In genomic region chr2:101833890-101834523, GRCh38 we compare ENCODE assay signal across 26 cellular contexts.
DNase-seq lines count a peak whose midpoint lies in the region; ATAC-seq, FAIRE-seq and TF ChIP-seq lines count a peak whose summit lies in the region.
"Had no signal": no experiment of that assay in that cellular context is flagged by ENCODE, and none has a peak within 500 bp of the region (broad histone marks: within the 10 kb centered on the region; RNA-seq: fewer than 3 reads in every experiment).

No MANE protein-coding gene starts in this region.

- H3K9me3 ChIP-seq in HepG2 (ENCODE audit: low read length) (no peaks in the 10 kb centered on the region), right lobe of liver (no peaks in the 10 kb centered on the region), neuronal stem cell (replicated peaks in 1 of 2; ENCODE audit: control insufficient read depth in 2 of 2, insufficient read depth in 1 of 2, low read depth in 1 of 2, low read length in 2 of 2) (no peaks in the 10 kb centered on the region)
- H3K9me3 ChIP-seq: A549; BE2C; BLaER1 treated with 17β-estradiol and CSF1 and Interleukin-3, amounts not matched to agents 10 nM and 100 nM; HAP-1 had no signal

- H2BK5ac ChIP-seq in neuronal stem cell (ENCODE audit: low read length), result no peak overlapping the region

- H3K4me1 Mint-ChIP-seq in activated CD4-positive, alpha-beta memory T cell treated with anti-CD3 and anti-CD28 coated beads for 36 hours (ENCODE audit: low read depth), result peaks cover 26% of the 10 kb centered on the region
- peaks cover 26% of the 10 kb centered on the region for H3K4me1 Mint-ChIP-seq in activated CD4-positive, alpha-beta memory T cell treated with anti-CD3 and anti-CD28 coated beads, Interleukin-2, amount 10 ng/mL, durations not matched to agents 7 days and 5 days
- peaks cover 62% of the 10 kb centered on the region for H3K4me1 Mint-ChIP-seq in chondrocyte (ENCODE audit: low read depth)

- no peak overlapping the region for H3K4ac ChIP-seq in neuronal stem cell (ENCODE audit: low read length)

- no peak overlapping the region for H2AFZ ChIP-seq in HepG2 (ENCODE audit: low read length)
- H2AFZ ChIP-seq in neuronal stem cell (ENCODE audit: low read length), result no peak overlapping the region

- H3K4me3 ChIP-seq in HepG2 (replicated peaks in 1 of 3; ENCODE audit: insufficient read depth in 1 of 3, low read depth in 2 of 3, low read length in 3 of 3) (no peak overlapping the region), right lobe of liver (no peak overlapping the region), neuronal stem cell (ENCODE audit: low read length in 2 of 2) (no peak overlapping the region)
- H3K4me3 ChIP-seq: A549; BLaER1 treated with 17β-estradiol and CSF1 and Interleukin-3, amounts not matched to agents 10 nM and 100 nM; HAP-1 had no signal

- H3K27ac ChIP-seq in HepG2 (ENCODE audit: extremely low read length, insufficient read depth, low read length), result no peak overlapping the region
- no peak overlapping the region for H3K27ac ChIP-seq in right lobe of liver
- no peak overlapping the region for H3K27ac ChIP-seq in neuronal stem cell (replicated peaks; ENCODE audit: low read length)
- H3K27ac ChIP-seq: A549; BLaER1 treated with 17β-estradiol and CSF1 and Interleukin-3, amounts not matched to agents 10 nM and 100 nM had no signal

- no peak overlapping the region for H3K23ac ChIP-seq in neuronal stem cell (ENCODE audit: low read depth, low read length, poor library complexity)

- peaks cover 8% of the 10 kb centered on the region; the same call in 1 of the 2 replicates for H4K20me1 ChIP-seq in HepG2 (ENCODE audit: insufficient read depth, low read length)

- intact Hi-C loops in activated CD4-positive, alpha-beta memory T cell treated with anti-CD3 and anti-CD28 coated beads for 36 hours (cut with micrococcal nuclease), result no loop called here
- intact Hi-C loops in HepG2 (cut with micrococcal nuclease; ENCODE audit: unreplicated experiment) (loop anchor here (5.0 kb wide), 1 partner anchor 317 kb away; no protein-coding TSS in a partner anchor), right lobe of liver (cut with DNase I) (loop anchor here (5.0 to 10.0 kb wide), 2 partner anchors 309 to 417 kb away; no protein-coding TSS in a partner anchor)

- no TSS peak for BruUV-seq in HepG2 (replicated peaks; lab: Mats Ljungman, UMichigan)

- peaks cover 13% of the 10 kb centered on the region for H3K79me2 ChIP-seq in HepG2 (ENCODE audit: insufficient read depth, low read length)

- H3K4me3 Mint-ChIP-seq in activated CD4-positive, alpha-beta memory T cell treated with anti-CD3 and anti-CD28 coated beads for 36 hours, result no peak overlapping the region
- H3K4me3 Mint-ChIP-seq in activated CD4-positive, alpha-beta memory T cell treated with anti-CD3 and anti-CD28 coated beads, Interleukin-2, amount 10 ng/mL, durations not matched to agents 7 days and 5 days, result no peak overlapping the region
- H3K4me3 Mint-ChIP-seq in chondrocyte (ENCODE audit: unreplicated experiment), result no peak overlapping the region
- H3K4me3 Mint-ChIP-seq: CD14-positive monocyte; CD4-positive, alpha-beta memory T cell; HFFc6 had no signal

- TF ChIP-seq EP300 in HepG2 (IDR thresholded peaks at IDR 0.05; ENCODE audit: low read depth in 2 of 2, low read length in 2 of 2) (no peak), HepG2 (CRISPR knock-in tag; IDR thresholded peaks at IDR 0.05; ENCODE audit: borderline replicate concordance) (no peak)

- peaks cover 36% of the 10 kb centered on the region for H3K36me3 Mint-ChIP-seq in activated CD4-positive, alpha-beta memory T cell treated with anti-CD3 and anti-CD28 coated beads for 36 hours
- H3K36me3 Mint-ChIP-seq in activated CD4-positive, alpha-beta memory T cell treated with anti-CD3 and anti-CD28 coated beads, Interleukin-2, amount 10 ng/mL, durations not matched to agents 7 days and 5 days (ENCODE audit: low read depth), result peaks cover 55% of the 10 kb centered on the region
- peaks cover 32% of the 10 kb centered on the region for H3K36me3 Mint-ChIP-seq in chondrocyte (ENCODE audit: low read depth)

- H2BK12ac ChIP-seq in neuronal stem cell (ENCODE audit: low read length), result no peak overlapping the region

- no peak overlapping the region for H3K14ac ChIP-seq in neuronal stem cell (ENCODE audit: low read length)

- H3K4me2 ChIP-seq in HepG2 (ENCODE audit: low read depth, low read length), result no peak overlapping the region
- H3K4me2 ChIP-seq in neuronal stem cell (ENCODE audit: insufficient read depth, low read length, poor library complexity, severe bottlenecking), result no peak overlapping the region
- H3K4me2 ChIP-seq: A549; BLaER1 treated with 17β-estradiol and CSF1 and Interleukin-3, amounts not matched to agents 10 nM and 100 nM had no signal

- FAIRE-seq in HepG2 (lab: Jason Lieb, UNC), result no peak
- FAIRE-seq: A549, GM12891, GM18507, H54 had no signal

- H4K8ac ChIP-seq in neuronal stem cell (ENCODE audit: low read depth, low read length), result no peak overlapping the region

- H2BK15ac ChIP-seq in neuronal stem cell (ENCODE audit: low read length), result no peak overlapping the region

- no peak overlapping the region for H4K91ac ChIP-seq in neuronal stem cell (ENCODE audit: low read depth, low read length, poor library complexity)

- no peak for DNase-seq in activated CD4-positive, alpha-beta memory T cell treated with anti-CD3 and anti-CD28 coated beads for 36 hours
- DNase-seq in activated CD4-positive, alpha-beta memory T cell treated with anti-CD3 and anti-CD28 coated beads, Interleukin-2, amount 10 ng/mL, durations not matched to agents 7 days and 5 days, result no peak
- DNase-seq in HepG2 (ENCODE audit: low spot score) (no peak), right lobe of liver (no peak), chondrocyte (ENCODE audit: low spot score) (no peak), neuronal stem cell (ENCODE audit: low spot score) (no peak), NCI-H2081 (lab: John Stamatoyannopoulos, UW) (no peak)
- DNase-seq: 8988T; ACHN; AML-193; BE2C; Calu3; CD4-positive, alpha-beta memory T cell; COR-L47; DMS53; DMS79 treated with DMSO at 0.1 percent for 48 hours; GF-D8; GOT3; HFFc6 had no signal

- ATAC-seq in HepG2, result no peak
- ATAC-seq in right lobe of liver, result no peak
- ATAC-seq: A549 had no signal

- H2BK120ac ChIP-seq in neuronal stem cell (ENCODE audit: low read depth, low read length), result no peak overlapping the region

- CTCF ChIA-PET in activated CD4-positive, alpha-beta memory T cell treated with anti-CD3 and anti-CD28 coated beads for 36 hours (lab: Charles Lee), result interaction anchor here (1.3 to 11.9 kb wide), 2 partner anchors 123 to 415 kb away, joined by 3 to 137 read pairs; no protein-coding TSS in a partner anchor
- CTCF ChIA-PET in activated CD4-positive, alpha-beta memory T cell treated with anti-CD3 and anti-CD28 coated beads, Interleukin-2, amount 10 ng/mL, durations not matched to agents 7 days and 5 days (lab: Charles Lee), result interaction anchor here (0.7 to 1.5 kb wide), 3 partner anchors 10 to 492 kb away, joined by 3 read pairs; no protein-coding TSS in a partner anchor
- CTCF ChIA-PET in HepG2 (lab: Yijun Ruan, JAX; ENCODE audit: low intra/inter-chr PET ratio, low total read pairs), result no interaction called here

- no peak overlapping the region for H2AK5ac ChIP-seq in neuronal stem cell (ENCODE audit: low read depth, low read length)

- peak overlapping the region; percentile 7 for H3K27ac Mint-ChIP-seq in activated CD4-positive, alpha-beta memory T cell treated with anti-CD3 and anti-CD28 coated beads for 36 hours
- no peak overlapping the region for H3K27ac Mint-ChIP-seq in activated CD4-positive, alpha-beta memory T cell treated with anti-CD3 and anti-CD28 coated beads, Interleukin-2, amount 10 ng/mL, durations not matched to agents 7 days and 5 days
- H3K27ac Mint-ChIP-seq in chondrocyte (ENCODE audit: unreplicated experiment), result peak overlapping the region; percentile 46
- H3K27ac Mint-ChIP-seq: CD4-positive, alpha-beta memory T cell; HFFc6 had no signal

- H3K79me1 ChIP-seq in neuronal stem cell (ENCODE audit: low read depth, low read length), result peaks cover 3% of the 10 kb centered on the region

- H3K9ac ChIP-seq in HepG2 (ENCODE audit: insufficient read depth, low read depth, low read length) (no peak overlapping the region), neuronal stem cell (ENCODE audit: low read depth, low read length, poor library complexity) (no peak overlapping the region)
- H3K9ac ChIP-seq: BLaER1 treated with 17β-estradiol and CSF1 and Interleukin-3, amounts not matched to agents 10 nM and 100 nM had no signal

- no peaks in the 10 kb centered on the region for H3K27me3 Mint-ChIP-seq in activated CD4-positive, alpha-beta memory T cell treated with anti-CD3 and anti-CD28 coated beads for 36 hours
- H3K27me3 Mint-ChIP-seq in activated CD4-positive, alpha-beta memory T cell treated with anti-CD3 and anti-CD28 coated beads, Interleukin-2, amount 10 ng/mL, durations not matched to agents 7 days and 5 days, result no peaks in the 10 kb centered on the region
- no peaks in the 10 kb centered on the region for H3K27me3 Mint-ChIP-seq in chondrocyte (ENCODE audit: low read depth)
- H3K27me3 Mint-ChIP-seq: CD4-positive, alpha-beta memory T cell had no signal

- POLR2A ChIA-PET in activated CD4-positive, alpha-beta memory T cell treated with anti-CD3 and anti-CD28 coated beads for 36 hours (lab: Charles Lee), result no interaction called here
- POLR2A ChIA-PET in activated CD4-positive, alpha-beta memory T cell treated with anti-CD3 and anti-CD28 coated beads, Interleukin-2, amount 10 ng/mL, durations not matched to agents 7 days and 5 days (lab: Charles Lee), result no interaction called here
- POLR2A ChIA-PET in HepG2 (lab: Yijun Ruan, JAX), result no interaction called here

- in situ Hi-C loops in HepG2 (cut with HindIII; ENCODE audit: extremely low pct_ligation_motif_present, low pct_unique_long_range_greater_than_20kb), result no loop called here

- H3K9me3 Mint-ChIP-seq in activated CD4-positive, alpha-beta memory T cell treated with anti-CD3 and anti-CD28 coated beads for 36 hours, result no peaks in the 10 kb centered on the region
- no peaks in the 10 kb centered on the region for H3K9me3 Mint-ChIP-seq in activated CD4-positive, alpha-beta memory T cell treated with anti-CD3 and anti-CD28 coated beads, Interleukin-2, amount 10 ng/mL, durations not matched to agents 7 days and 5 days
- no peaks in the 10 kb centered on the region for H3K9me3 Mint-ChIP-seq in chondrocyte (ENCODE audit: low read depth)
- H3K9me3 Mint-ChIP-seq: CD14-positive monocyte; CD4-positive, alpha-beta memory T cell; HFFc6 had no signal

- H3K36me3 ChIP-seq in HepG2 (replicated peaks in 1 of 2; ENCODE audit: control insufficient read depth in 1 of 2, insufficient read depth in 2 of 2, low read length in 2 of 2) (peaks cover 43 to 89% of the 10 kb centered on the region in 2 experiments), right lobe of liver (peaks cover 0 to 31% (median 5%) of the 10 kb centered on the region in 4 donors), neuronal stem cell (replicated peaks in 1 of 2; ENCODE audit: control insufficient read depth in 2 of 2, insufficient read depth in 2 of 2, low read length in 2 of 2) (peaks cover 23 to 97% of the 10 kb centered on the region in 2 donors)
- H3K36me3 ChIP-seq: BE2C had no signal

- no peaks in the 10 kb centered on the region for H3K27me3 ChIP-seq in HepG2 (ENCODE audit: control insufficient read depth in 1 of 2, insufficient read depth in 2 of 2, low read length in 2 of 2)
- H3K27me3 ChIP-seq in right lobe of liver, result no peaks in the 10 kb centered on the region
- H3K27me3 ChIP-seq in neuronal stem cell (ENCODE audit: control insufficient read depth in 3 of 3, insufficient read depth in 3 of 3, low read depth in 1 of 3, low read length in 3 of 3), result no peaks in the 10 kb centered on the region
- H3K27me3 ChIP-seq: BE2C; BLaER1 treated with 17β-estradiol and CSF1 and Interleukin-3, amounts not matched to agents 10 nM and 100 nM had no signal

- no peak for TF ChIP-seq CTCF in HepG2 (CRISPR knock-in tag; IDR thresholded peaks at IDR 0.05)
- no peak for TF ChIP-seq CTCF in right lobe of liver (IDR thresholded peaks at IDR 0.05)
- TF ChIP-seq CTCF in chondrocyte (IDR thresholded peaks at IDR 0.05), result no peak

- H3K4me1 ChIP-seq in HepG2 (ENCODE audit: insufficient read depth, low read length), result peaks cover 24% of the 10 kb centered on the region
- H3K4me1 ChIP-seq in right lobe of liver, result peaks cover 0 to 15% (median 3%) of the 10 kb centered on the region in 4 donors
- H3K4me1 ChIP-seq in neuronal stem cell (ENCODE audit: control insufficient read depth in 2 of 2, insufficient read depth in 1 of 2, low read depth in 1 of 2, low read length in 2 of 2), result no peaks in the 10 kb centered on the region
- H3K4me1 ChIP-seq: BE2C, HAP-1 had no signal

- TF ChIP-seq RAD21 in HepG2 (CRISPR knock-in tag; IDR thresholded peaks at IDR 0.05), result no peak

- no peak overlapping the region for H3K18ac ChIP-seq in neuronal stem cell (ENCODE audit: low read length)

- TF ChIP-seq POLR2A in HepG2 (IDR thresholded peaks at IDR 0.05; ENCODE audit: insufficient read depth in 1 of 2, low read depth in 2 of 2, low read length in 2 of 2) (no peak), right lobe of liver (IDR thresholded peaks at IDR 0.05) (no peak)

- 95% methylated on average over 4 of the region's 4 CpGs for WGBS in HepG2 (ENCODE audit: low lambda C conversion rate)
- 92% methylated on average over 2 of the region's 4 CpGs for WGBS in right lobe of liver (ENCODE audit: insufficient coverage, low coverage, low lambda C conversion rate, missing lambda C conversion rate)
- WGBS in neuronal stem cell (ENCODE audit: extremely low coverage in 2 of 2, insufficient read length in 2 of 2, insufficient replicate concordance in 1 of 2), 2 donors, result no CpG with 5 or more reads among the region's 4 CpGs
